ENCODE assay signal across 8 cellular contexts in the genomic region with DNA sequence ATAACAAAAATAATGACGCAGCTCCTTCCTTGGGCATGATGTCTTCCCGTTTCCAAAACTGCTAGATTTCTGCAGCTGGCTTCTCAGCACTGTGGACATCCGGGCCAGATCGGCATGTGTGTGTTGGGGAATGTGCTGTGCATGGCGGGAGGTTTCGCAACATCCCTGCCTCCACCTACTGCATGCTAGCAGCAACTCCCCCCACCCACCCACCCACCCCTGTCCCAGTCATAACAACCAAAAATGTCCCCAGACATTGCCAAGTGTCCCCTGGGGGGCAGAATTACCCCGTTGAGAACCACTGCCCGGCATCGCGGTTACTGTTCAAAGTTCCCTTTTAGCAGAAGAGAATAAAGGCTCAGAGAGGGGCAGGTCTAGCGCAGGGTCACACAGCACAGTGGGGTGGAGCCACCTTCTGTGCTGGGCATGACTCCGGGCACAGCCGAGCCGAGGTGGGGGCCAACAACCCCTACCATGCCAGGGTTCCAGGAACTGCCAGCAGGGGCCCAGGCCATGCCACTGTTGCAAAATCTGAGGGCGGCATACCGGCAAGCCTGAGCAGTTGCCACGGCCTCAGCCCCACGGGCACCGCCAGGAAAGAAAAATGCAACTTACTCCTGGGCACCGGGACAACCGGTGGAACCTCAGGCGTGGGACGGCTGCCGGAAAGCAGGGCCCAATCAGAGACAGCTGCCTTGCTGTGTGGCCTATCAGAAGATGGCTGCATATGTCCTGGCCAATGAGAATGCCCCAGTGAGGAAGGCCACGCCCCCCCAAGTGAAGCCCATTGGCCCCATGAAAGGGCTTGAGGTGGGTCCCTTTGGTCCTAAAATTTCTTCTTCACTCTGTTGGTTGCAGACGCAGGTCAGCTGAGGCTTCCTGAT. TPM values are rescaled to one million over a fixed set of nuclear protein-coding genes. Genes with fewer than 3 reads are reported as not detected.
A peak's percentile ranks its signal among the peaks of the same experiment; 100 is the strongest.
DNase-seq lines count a peak whose midpoint lies in the region; ATAC-seq and TF ChIP-seq lines count a peak whose summit lies in the region.

No MANE protein-coding gene starts in this region.

- no peak for TF ChIP-seq CTCF in LNCaP clone FGC (IDR thresholded peaks at IDR 0.05; ENCODE audit: control insufficient read depth, extremely low read depth, insufficient read depth)
- no peak for TF ChIP-seq CTCF in transverse colon (IDR thresholded peaks at IDR 0.05)

- H3K27me3 ChIP-seq in transverse colon: no peaks in the 10 kb centered on the region

- 30 to 40% methylated on average over 3 to 25 of the region's 26 CpGs for WGBS in transverse colon (ENCODE audit: low coverage in 1 of 2), 2 donors

- intact Hi-C loops in transverse colon (cut with DNase I; ENCODE audit: low total_unique reads): no loop called here

- TF ChIP-seq POLR2A in transverse colon (IDR thresholded peaks at IDR 0.05): no peak

- ATAC-seq in GM19467 (IDR thresholded peaks at IDR 0.05; ENCODE audit: unreplicated experiment): no peak
- ATAC-seq in GM18907 (IDR thresholded peaks at IDR 0.05; ENCODE audit: unreplicated experiment): no peak

- peak overlapping the region; percentile 76 to 86 (median 84) for H3K27ac ChIP-seq in transverse colon

- H3K36me3 ChIP-seq in transverse colon: no peaks in the 10 kb centered on the region

- H3K9me3 ChIP-seq in transverse colon: no peaks in the 10 kb centered on the region

- DNase-seq in DMS153 treated with DMSO at 0.1 percent for 48 hours (lab: John Stamatoyannopoulos, UW; ENCODE audit: unreplicated experiment) (peak; percentile 21), LNCaP clone FGC (ENCODE audit: low read depth) (peak; percentile 47), UCSD-AML1 (lab: John Stamatoyannopoulos, UW; ENCODE audit: unreplicated experiment) (peak; percentile 86), ecto neural progenitor cell (ENCODE audit: low spot score) (peak; percentile 45), midbrain (lab: John Stamatoyannopoulos, UW) (peak; percentile 71), transverse colon (peak; percentile 74)

- in situ Hi-C loops in transverse colon (cut with MboI; ENCODE audit: low pct_ligation_motif_present in 1 of 4, low pct_unique_long_range_greater_than_20kb in 1 of 4, low sequenced_read_pairs in 3 of 4): no loop called here

- TF ChIP-seq EP300 in transverse colon (IDR thresholded peaks at IDR 0.05; ENCODE audit: low read depth): no peak

- H3K4me3 ChIP-seq in LNCaP clone FGC (ENCODE audit: low read depth, low read length) (no peak overlapping the region), transverse colon (peak overlapping the region in 2 of 4 donors; percentile 20 to 25)

- peaks cover 26 to 41% (median 31%) of the 10 kb centered on the region in 4 donors for H3K4me1 ChIP-seq in transverse colon

RNA-seq across cellular contexts. Expression of a gene that starts 22.5 kb away (rescaled TPM):
- total RNA-seq in transverse colon: 100 to 1,000 TPM in 1 of 4 donors, 10 to 100 TPM in 3; 39.9 to 145 (median 68.1) TPM

Comparison
In these comparisons a context has a peak if more than half of its experiments do, and no peak if none do; other contexts are left out.
1. DNase-seq: peak in every context shown above with its lines; median percentile 86 in UCSD-AML1; 74 in transverse colon; 71 in midbrain; 47 in LNCaP clone FGC; 45 in ecto neural progenitor cell; 21 in DMS153 treated with DMSO at 0.1 percent for 48 hours.